ENCODE assay signal across 8 cellular contexts in genomic region chr15:73265536-73266153, GRCh38.
A peak's percentile ranks its signal among the peaks of the same experiment; 100 is the strongest.
DNase-seq lines count a peak whose midpoint lies in the region; ATAC-seq and TF ChIP-seq lines count a peak whose summit lies in the region.

No MANE protein-coding gene starts in this region.

- H3K4me1 Mint-ChIP-seq in activated CD4-positive, alpha-beta T cell treated with anti-CD3 and anti-CD28 coated beads for 36 hours = peaks cover 3% of the 10 kb centered on the region
- peaks cover 0 to 4% (median 0%) of the 10 kb centered on the region in 7 donors for H3K4me1 Mint-ChIP-seq in naive thymus-derived CD4-positive, alpha-beta T cell

- peaks cover 0 to 52% (median 5%) of the 10 kb centered on the region in 9 donors for H3K36me3 ChIP-seq in heart right ventricle
- H3K36me3 ChIP-seq in naive thymus-derived CD4-positive, alpha-beta T cell (ENCODE audit: control insufficient read depth in 2 of 3, insufficient read depth in 3 of 3, low read length in 3 of 3) = no peaks in the 10 kb centered on the region
- H3K36me3 ChIP-seq in transverse colon = peaks cover 0 to 35% (median 11%) of the 10 kb centered on the region in 4 donors

- no peak for TF ChIP-seq POLR2A in transverse colon (IDR thresholded peaks at IDR 0.05)

- H3K27me3 Mint-ChIP-seq in activated CD4-positive, alpha-beta T cell treated with anti-CD3 and anti-CD28 coated beads for 36 hours = no peaks in the 10 kb centered on the region
- H3K27me3 Mint-ChIP-seq in naive thymus-derived CD4-positive, alpha-beta T cell = no peaks in the 10 kb centered on the region

- H3K9me3 ChIP-seq in heart right ventricle (no peaks in the 10 kb centered on the region), transverse colon (no peaks in the 10 kb centered on the region)
- H3K9me3 ChIP-seq in naive thymus-derived CD4-positive, alpha-beta T cell (ENCODE audit: control insufficient read depth in 2 of 3, low read length in 3 of 3) = no peaks in the 10 kb centered on the region

- no peak overlapping the region for H3K27ac ChIP-seq in heart right ventricle
- H3K27ac ChIP-seq in naive thymus-derived CD4-positive, alpha-beta T cell (ENCODE audit: low read depth, low read length) = no peak overlapping the region
- no peak overlapping the region for H3K27ac ChIP-seq in transverse colon

- in situ Hi-C loops in transverse colon (cut with MboI; ENCODE audit: low pct_ligation_motif_present in 1 of 4, low pct_unique_long_range_greater_than_20kb in 1 of 4, low sequenced_read_pairs in 3 of 4) = loop anchor here in 3 of 4 donors (25.0 kb wide), 1 partner anchor 478 kb away; the partner anchor contains the start of gene ADPGK (in 3 of the 3)

- H3K27ac Mint-ChIP-seq in activated CD4-positive, alpha-beta T cell treated with anti-CD3 and anti-CD28 coated beads for 36 hours = no peak overlapping the region
- peak overlapping the region in 1 of 9 donors; percentile 1 for H3K27ac Mint-ChIP-seq in naive thymus-derived CD4-positive, alpha-beta T cell

- H3K4me3 ChIP-seq in heart right ventricle (no peak overlapping the region), transverse colon (no peak overlapping the region)
- H3K4me3 ChIP-seq in naive thymus-derived CD4-positive, alpha-beta T cell (ENCODE audit: low read length) = no peak overlapping the region

- 68 to 73% methylated on average over 4 of the region's 4 CpGs for WGBS in heart right ventricle, 2 donors
- 54 to 72% methylated on average over 3 to 4 of the region's 4 CpGs for WGBS in transverse colon (ENCODE audit: low coverage in 1 of 2), 2 donors

- POLR2A ChIA-PET in activated CD4-positive, alpha-beta T cell treated with anti-CD3 and anti-CD28 coated beads for 36 hours (lab: Charles Lee) = interaction anchor here (0.5 kb wide), 1 partner anchor 880 kb away, joined by 3 read pairs; no protein-coding TSS in a partner anchor
- POLR2A ChIA-PET in naive thymus-derived CD4-positive, alpha-beta T cell (lab: Charles Lee) = interaction anchor here (0.6 kb wide), 1 partner anchor 344 kb away, joined by 5 read pairs; no protein-coding TSS in a partner anchor

- no peak for TF ChIP-seq EP300 in transverse colon (IDR thresholded peaks at IDR 0.05; ENCODE audit: low read depth)

- no peaks in the 10 kb centered on the region for H3K9me3 Mint-ChIP-seq in activated CD4-positive, alpha-beta T cell treated with anti-CD3 and anti-CD28 coated beads for 36 hours (ENCODE audit: low read depth)
- H3K9me3 Mint-ChIP-seq in naive thymus-derived CD4-positive, alpha-beta T cell = no peaks in the 10 kb centered on the region

- intact Hi-C loops in heart right ventricle (cut with DNase I) = no loop called here
- intact Hi-C loops in cardiac septum (cut with DNase I) = no loop called here
- intact Hi-C loops in activated CD4-positive, alpha-beta T cell treated with anti-CD3 and anti-CD28 coated beads for 36 hours (cut with DNase I, micrococcal nuclease) = loop anchor here in 1 of 2 experiments (1.0 kb wide), 1 partner anchor 24 kb away; no protein-coding TSS in a partner anchor
- intact Hi-C loops in naive thymus-derived CD4-positive, alpha-beta T cell (cut with micrococcal nuclease) = loop anchor here (1.0 to 5.0 kb wide), 4 partner anchors 25 to 543 kb away; partner anchors contain the start of gene NEO1 (in 1 of the 2)
- intact Hi-C loops in transverse colon (cut with DNase I; ENCODE audit: low total_unique reads) = no loop called here

- H3K36me3 Mint-ChIP-seq in activated CD4-positive, alpha-beta T cell treated with anti-CD3 and anti-CD28 coated beads for 36 hours (ENCODE audit: low read depth) = peaks cover 4% of the 10 kb centered on the region
- H3K36me3 Mint-ChIP-seq in naive thymus-derived CD4-positive, alpha-beta T cell = peaks cover 0 to 16% (median 8%) of the 10 kb centered on the region in 5 donors

- CTCF ChIA-PET in activated CD4-positive, alpha-beta T cell treated with anti-CD3 and anti-CD28 coated beads for 36 hours (lab: Charles Lee) = interaction anchor here (0.6 to 8.2 kb wide), 18 partner anchors 10 to 1921 kb away, joined by 3 to 83 read pairs (median 4); no protein-coding TSS in a partner anchor
- CTCF ChIA-PET in naive thymus-derived CD4-positive, alpha-beta T cell (lab: Charles Lee) = interaction anchor here (0.7 to 1.7 kb wide), 3 partner anchors 9 to 24 kb away, joined by 3 to 6 read pairs (median 3); no protein-coding TSS in a partner anchor

- H3K4me1 ChIP-seq in heart right ventricle (no peaks in the 10 kb centered on the region), transverse colon (no peaks in the 10 kb centered on the region)
- H3K4me1 ChIP-seq in naive thymus-derived CD4-positive, alpha-beta T cell (ENCODE audit: control insufficient read depth in 2 of 2, insufficient read depth in 2 of 2, low read length in 2 of 2) = no peaks in the 10 kb centered on the region

- TF ChIP-seq CTCF in heart right ventricle (IDR thresholded peaks at IDR 0.05) (peak in 8 of 9 donors; percentile 9 to 72 (median 52)), transverse colon (IDR thresholded peaks at IDR 0.05) (peak in 4 of 5 experiments; percentile 27 to 45 (median 44))

- no peak overlapping the region for H3K4me3 Mint-ChIP-seq in activated CD4-positive, alpha-beta T cell treated with anti-CD3 and anti-CD28 coated beads for 36 hours
- no peak overlapping the region for H3K4me3 Mint-ChIP-seq in naive thymus-derived CD4-positive, alpha-beta T cell

- no peak for DNase-seq in heart right ventricle
- no peak for DNase-seq in cardiac septum (ENCODE audit: low spot score)
- DNase-seq in NCI-H146 (lab: John Stamatoyannopoulos, UW) = peak; percentile 52
- DNase-seq in activated CD4-positive, alpha-beta T cell treated with anti-CD3 and anti-CD28 coated beads for 36 hours = peak; percentile 72
- DNase-seq in effector CD4-positive, alpha-beta T cell = peak; percentile 20
- peak in 8 of 9 donors; percentile 8 to 46 (median 35) for DNase-seq in naive thymus-derived CD4-positive, alpha-beta T cell
- DNase-seq in transverse colon = peak; percentile 11

- no peaks in the 10 kb centered on the region for H3K27me3 ChIP-seq in heart right ventricle
- no peaks in the 10 kb centered on the region for H3K27me3 ChIP-seq in naive thymus-derived CD4-positive, alpha-beta T cell (ENCODE audit: control insufficient read depth in 2 of 2, insufficient read depth in 2 of 2, low read length in 2 of 2)
- no peaks in the 10 kb centered on the region for H3K27me3 ChIP-seq in transverse colon

- ATAC-seq in heart right ventricle (no peak), HG03025 (IDR thresholded peaks at IDR 0.05; ENCODE audit: low FRiP score, unreplicated experiment) (no peak)
- ATAC-seq in activated CD4-positive, alpha-beta T cell treated with anti-CD3 and anti-CD28 coated beads for 36 hours = peak; percentile 87
- ATAC-seq in naive thymus-derived CD4-positive, alpha-beta T cell = peak; percentile 73

Comparison
In these comparisons a context has a peak if more than half of its experiments do, and no peak if none do; other contexts are left out.
1. ATAC-seq: peak in activated CD4-positive, alpha-beta T cell treated with anti-CD3 and anti-CD28 coated beads for 36 hours (single experiment) and naive thymus-derived CD4-positive, alpha-beta T cell (single experiment); none in heart right ventricle (0 of 8) and HG03025 (single experiment).
2. DNase-seq: peak in NCI-H146 (single experiment), activated CD4-positive, alpha-beta T cell treated with anti-CD3 and anti-CD28 coated beads for 36 hours (single experiment), effector CD4-positive, alpha-beta T cell (single experiment), naive thymus-derived CD4-positive, alpha-beta T cell (8 of 9) and transverse colon (single experiment); none in heart right ventricle (0 of 2) and cardiac septum (single experiment).
3. intact Hi-C loops: an anchor here in naive thymus-derived CD4-positive, alpha-beta T cell (1.0 to 5.0 kb wide); none called in heart right ventricle, cardiac septum and transverse colon.